ENCODE assay signal across 8 cellular contexts in genomic region chr1:156480015-156480368, GRCh38. TPM values are rescaled to one million over a fixed set of nuclear protein-coding genes. Genes with fewer than 3 reads are reported as not detected.
DNase-seq lines count a peak whose midpoint lies in the region; ATAC-seq, FAIRE-seq and TF ChIP-seq lines count a peak whose summit lies in the region.

No MANE protein-coding gene starts in this region.

- H2BK15ac ChIP-seq in mesenchymal stem cell (ENCODE audit: low read depth, poor library complexity, severe bottlenecking), result no peak overlapping the region

- H3K4me1 ChIP-seq in prostate gland (replicated peaks), result peaks cover 17% of the 10 kb centered on the region
- H3K4me1 ChIP-seq in mesenchymal stem cell (ENCODE audit: control insufficient read depth, insufficient read depth, low read depth, low read length), result peaks cover 11% of the 10 kb centered on the region

- H2BK5ac ChIP-seq in mesenchymal stem cell (ENCODE audit: low read depth, low read length, poor library complexity, severe bottlenecking), result no peak overlapping the region

- H3K36me3 ChIP-seq in prostate gland (peaks cover 11 to 39% of the 10 kb centered on the region in 2 donors), mesenchymal stem cell (ENCODE audit: control insufficient read depth in 1 of 2, insufficient read depth in 2 of 2, low read depth in 1 of 2, low read length in 2 of 2) (peaks cover 79 to 83% of the 10 kb centered on the region in 2 experiments)

- H3K18ac ChIP-seq in mesenchymal stem cell (ENCODE audit: low read depth in 1 of 2, low read length in 2 of 2), result no peak overlapping the region

- no peak overlapping the region for H3K23ac ChIP-seq in mesenchymal stem cell (ENCODE audit: low read length in 2 of 2)

- TF ChIP-seq POLR2A in NB4 (IDR thresholded peaks at IDR 0.05; ENCODE audit: extremely low read depth, insufficient read length), result no peak
- TF ChIP-seq POLR2A in prostate gland (IDR thresholded peaks at IDR 0.05), result no peak

- intact Hi-C loops in prostate gland (cut with DNase I), result no loop called here

- no peak overlapping the region for H2BK120ac ChIP-seq in mesenchymal stem cell (ENCODE audit: low read depth, low read length)

- peak overlapping the region; percentile 85 to 98 for H3K27ac Mint-ChIP-seq in effector memory CD8-positive, alpha-beta T cell

- DNase-seq in GM12864 (ENCODE audit: low read depth) (no peak), NB4 (ENCODE audit: low read depth) (peak; percentile 38), prostate gland (ENCODE audit: low spot score) (no peak), mesenchymal stem cell (no peak), NCI-H2107 treated with DMSO at 0.1 percent for 48 hours (lab: John Stamatoyannopoulos, UW; ENCODE audit: unreplicated experiment) (no peak), frontal cortex (ENCODE audit: low spot score in 2 of 2) (no peak)
- DNase-seq in effector memory CD8-positive, alpha-beta T cell, result no peak

- no peak overlapping the region for H3K4me2 ChIP-seq in mesenchymal stem cell (ENCODE audit: low read length, poor library complexity, severe bottlenecking)

- H3K36me3 Mint-ChIP-seq in effector memory CD8-positive, alpha-beta T cell (ENCODE audit: insufficient read depth), result peaks cover 87% of the 10 kb centered on the region

- FAIRE-seq in frontal cortex (lab: Jason Lieb, UNC), result no peak

- no peak overlapping the region for H3K4ac ChIP-seq in mesenchymal stem cell (ENCODE audit: low read depth in 1 of 2, low read length in 2 of 2)

- H4K8ac ChIP-seq in mesenchymal stem cell (ENCODE audit: low read length), result no peak overlapping the region

- no peak overlapping the region for H2BK12ac ChIP-seq in mesenchymal stem cell (ENCODE audit: low read length in 2 of 2)

- H3K9ac ChIP-seq in mesenchymal stem cell (ENCODE audit: low read length), result no peak overlapping the region

- H3K27me3 Mint-ChIP-seq in effector memory CD8-positive, alpha-beta T cell, result no peaks in the 10 kb centered on the region

- H3K4me3 Mint-ChIP-seq in effector memory CD8-positive, alpha-beta T cell, result peak overlapping the region in 1 of 2 donors; percentile 70

- no peaks in the 10 kb centered on the region for H3K27me3 ChIP-seq in prostate gland (replicated peaks; ENCODE audit: insufficient read depth)
- H3K27me3 ChIP-seq in mesenchymal stem cell (ENCODE audit: control insufficient read depth in 1 of 2, insufficient read depth in 1 of 2, low read length in 2 of 2), result no peaks in the 10 kb centered on the region

- no peak overlapping the region for H3K4me3 ChIP-seq in GM12864 (ENCODE audit: low read depth, low read length)
- no peak overlapping the region for H3K4me3 ChIP-seq in NB4 (ENCODE audit: low read depth, low read length)
- no peak overlapping the region for H3K4me3 ChIP-seq in prostate gland
- no peak overlapping the region for H3K4me3 ChIP-seq in mesenchymal stem cell (ENCODE audit: insufficient read depth in 1 of 2, low read depth in 1 of 2, low read length in 2 of 2)

- peaks cover 40 to 51% of the 10 kb centered on the region in 2 donors for H3K4me1 Mint-ChIP-seq in effector memory CD8-positive, alpha-beta T cell (ENCODE audit: low read depth in 2 of 2)

- no peaks in the 10 kb centered on the region for H3K9me3 ChIP-seq in prostate gland
- H3K9me3 ChIP-seq in mesenchymal stem cell (ENCODE audit: control insufficient read depth, low read length), result no peaks in the 10 kb centered on the region

- ATAC-seq in effector memory CD8-positive, alpha-beta T cell (replicated peaks), result no peak
- no peak for ATAC-seq in HG02588 (IDR thresholded peaks at IDR 0.05; ENCODE audit: unreplicated experiment)

- H4K91ac ChIP-seq in mesenchymal stem cell (ENCODE audit: low read length), result no peak overlapping the region

- peaks cover 62% of the 10 kb centered on the region for H3K79me1 ChIP-seq in mesenchymal stem cell (replicated peaks; ENCODE audit: low read length, poor library complexity, severe bottlenecking)

- no peaks in the 10 kb centered on the region for H3K9me3 Mint-ChIP-seq in effector memory CD8-positive, alpha-beta T cell

- H2AFZ ChIP-seq in mesenchymal stem cell (ENCODE audit: low read depth, low read length), result no peak overlapping the region

- TF ChIP-seq CTCF in GM12864 (IDR thresholded peaks at IDR 0.05; ENCODE audit: low read depth, low read length, missing control alignments) (peak; percentile 22), NB4 (IDR thresholded peaks at IDR 0.05; ENCODE audit: low read depth, low read length) (peak; percentile 5), prostate gland (IDR thresholded peaks at IDR 0.05) (peak in 2 of 4 experiments; percentile 37 to 46)

- H3K27ac ChIP-seq in prostate gland (peak overlapping the region; percentile 81 to 92), mesenchymal stem cell (ENCODE audit: low read length, poor library complexity, severe bottlenecking) (no peak overlapping the region)

- 43% methylated on average over 4 of the region's 4 CpGs for WGBS in prostate gland
- 39% methylated on average over 4 of the region's 4 CpGs for WGBS in mesenchymal stem cell

- no peak overlapping the region for H3K14ac ChIP-seq in mesenchymal stem cell (ENCODE audit: low read length in 2 of 2)

- H2AK5ac ChIP-seq in mesenchymal stem cell (ENCODE audit: low read length, severe bottlenecking), result no peak overlapping the region

RNA-seq across cellular contexts. Expression of gene MEF2D, which starts 20.6 kb away (rescaled TPM):
- total RNA-seq in prostate gland (100 to 1,000 TPM in 1 of 2 donors, 10 to 100 TPM in 1; 52.1 to 128 TPM), frontal cortex (4.9 TPM)
- 38.6 TPM for polyA plus RNA-seq in mesenchymal stem cell (2013, experiment 1 of 2)
- polyA plus RNA-seq in mesenchymal stem cell (2013, experiment 2 of 2), result 34.2 TPM
